15 cellular contexts compared by ENCODE assay signal in the genomic region with DNA sequence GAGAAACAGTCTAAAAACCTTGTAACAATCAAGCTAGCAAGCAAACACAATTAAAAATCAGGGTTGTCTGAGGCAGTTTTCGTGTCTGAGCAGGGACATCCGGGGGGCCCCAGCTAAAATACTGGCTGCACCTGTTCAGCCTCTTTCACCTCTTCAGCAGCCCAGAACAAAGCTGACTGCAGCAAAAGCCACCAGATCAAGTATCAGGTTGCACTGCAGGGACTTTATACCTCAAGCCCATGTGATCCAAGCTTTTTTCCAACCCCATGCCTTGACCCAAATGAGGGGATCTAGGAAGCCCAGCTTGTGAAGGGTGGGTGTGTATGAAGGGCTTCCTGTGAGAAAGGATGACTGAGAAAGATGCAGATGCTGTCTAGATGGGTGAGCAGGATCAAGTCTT.
DNase-seq lines count a peak whose midpoint lies in the region; ATAC-seq, FAIRE-seq and TF ChIP-seq lines count a peak whose summit lies in the region.
"Had no signal": no experiment of that assay in that cellular context is flagged by ENCODE, and none has a peak within 500 bp of the region (broad histone marks: within the 10 kb centered on the region; RNA-seq: fewer than 3 reads in every experiment).

No MANE protein-coding gene starts in this region.

- H3K36me3 Mint-ChIP-seq in activated T-cell treated with anti-CD3 and anti-CD28 coated beads, Interleukin-2, amount 50 U/mL, for 72 hours (ENCODE audit: insufficient read depth in 2 of 2) = peaks cover 0 to 3% of the 10 kb centered on the region in 2 donors

- TF ChIP-seq CTCF in GM12878 (IDR thresholded peaks at IDR 0.05 in 2 of 3, conservative IDR thresholded peaks at IDR 0.05 in 1 of 3; ENCODE audit: control insufficient read depth in 2 of 3, extremely low read depth in 1 of 3, insufficient read depth in 1 of 3, low read depth in 3 of 3, low read length in 3 of 3) = no peak
- TF ChIP-seq CTCF in psoas muscle (IDR thresholded peaks at IDR 0.05) = no peak

- ATAC-seq in HG02678 (IDR thresholded peaks at IDR 0.05; ENCODE audit: unreplicated experiment) (peak; percentile 43), GM12878 (peak; percentile 40), psoas muscle (peak; percentile 44 to 69 (median 54)), GM21381 (IDR thresholded peaks at IDR 0.05; ENCODE audit: unreplicated experiment) (no peak), HG02610 (IDR thresholded peaks at IDR 0.05; ENCODE audit: unreplicated experiment) (no peak)
- no peak for ATAC-seq in activated T-cell treated with anti-CD3 and anti-CD28 coated beads, Interleukin-2, amount 50 U/mL, for 72 hours (replicated peaks in 1 of 2)

- H3K4me3 Mint-ChIP-seq in activated T-cell treated with anti-CD3 and anti-CD28 coated beads, Interleukin-2, amount 50 U/mL, for 72 hours = no peak overlapping the region
- H3K4me3 Mint-ChIP-seq: CD4-positive, CD25-positive, alpha-beta regulatory T cell; memory B cell had no signal

- H2AFZ ChIP-seq in GM12878 (ENCODE audit: control insufficient read depth, low read depth, low read length) = no peak overlapping the region

- no peaks in the 10 kb centered on the region for H3K27me3 ChIP-seq in GM12878 (replicated peaks in 1 of 2; ENCODE audit: control insufficient read depth in 2 of 2, insufficient read depth in 2 of 2, low read length in 1 of 2)
- H3K27me3 ChIP-seq in psoas muscle (ENCODE audit: insufficient read depth in 3 of 3, low read length in 2 of 3) = no peaks in the 10 kb centered on the region

- no peak for TF ChIP-seq POLR2A in GM12878 (IDR thresholded peaks at IDR 0.05; ENCODE audit: low read depth, low read length)

- H3K36me3 ChIP-seq in GM12878 (ENCODE audit: control insufficient read depth in 2 of 2, insufficient read depth in 2 of 2, low read length in 1 of 2) (no peaks in the 10 kb centered on the region), psoas muscle (ENCODE audit: insufficient read depth in 1 of 2, low read depth in 1 of 2) (peaks cover 0 to 2% of the 10 kb centered on the region in 2 donors)

- FAIRE-seq in GM12878 (lab: Jason Lieb, UNC) = no peak

- H4K20me1 ChIP-seq in GM12878 (ENCODE audit: control insufficient read depth, insufficient read depth) = no peaks in the 10 kb centered on the region

- H3K79me2 ChIP-seq in GM12878 (ENCODE audit: control insufficient read depth, insufficient read depth, low read length) = no peaks in the 10 kb centered on the region

- TF ChIP-seq EP300 in GM12878 (IDR thresholded peaks at IDR 0.05; ENCODE audit: borderline replicate concordance in 1 of 2, control insufficient read depth in 1 of 2, low read depth in 2 of 2, low read length in 2 of 2) = no peak

- no peaks in the 10 kb centered on the region for H3K27me3 Mint-ChIP-seq in activated T-cell treated with anti-CD3 and anti-CD28 coated beads, Interleukin-2, amount 50 U/mL, for 72 hours (ENCODE audit: low read depth)
- H3K27me3 Mint-ChIP-seq: CD4-positive, CD25-positive, alpha-beta regulatory T cell; memory B cell had no signal

- H3K9me3 ChIP-seq in GM12878 (replicated peaks; ENCODE audit: control insufficient read depth, insufficient read depth, low read length) (no peaks in the 10 kb centered on the region), psoas muscle (no peaks in the 10 kb centered on the region)

- H3K4me3 ChIP-seq in GM12878 (no peak overlapping the region), psoas muscle (no peak overlapping the region)
- H3K4me3 ChIP-seq: skin epidermis had no signal

- H3K4me1 Mint-ChIP-seq in activated T-cell treated with anti-CD3 and anti-CD28 coated beads, Interleukin-2, amount 50 U/mL, for 72 hours (ENCODE audit: low read depth) = no peaks in the 10 kb centered on the region
- H3K4me1 Mint-ChIP-seq: CD4-positive, CD25-positive, alpha-beta regulatory T cell; memory B cell had no signal

- H3K4me2 ChIP-seq in GM12878 (ENCODE audit: control insufficient read depth, insufficient read depth) = 0 out of 2 replicates have a peak overlapping the region, but pooled peaks have one; percentile 14

- no peak overlapping the region for H3K27ac Mint-ChIP-seq in activated T-cell treated with anti-CD3 and anti-CD28 coated beads, Interleukin-2, amount 50 U/mL, for 72 hours
- H3K27ac Mint-ChIP-seq: CD4-positive, CD25-positive, alpha-beta regulatory T cell; memory B cell had no signal

- H3K9ac ChIP-seq in GM12878 (ENCODE audit: control insufficient read depth, insufficient read depth, low read length) = no peak overlapping the region

- H3K4me1 ChIP-seq in GM12878 (ENCODE audit: control insufficient read depth, insufficient read depth, low read length) (peaks cover 4% of the 10 kb centered on the region; the same call in 1 of the 2 replicates), psoas muscle (peaks cover 30% of the 10 kb centered on the region)

- CTCF ChIA-PET in GM12878 (lab: Yijun Ruan, JAX) = interaction anchor here (0.6 to 3.7 kb wide), 10 partner anchors 9 to 747 kb away, joined by 3 to 23 read pairs (median 4); no protein-coding TSS in a partner anchor

- intact Hi-C loops in GM12878 (cut with micrococcal nuclease; ENCODE audit: unreplicated experiment) = no loop called here
- intact Hi-C loops in psoas muscle (cut with DNase I) = no loop called here

- in situ Hi-C loops in GM12878 (cut with MboI) = no loop called here

- H3K27ac ChIP-seq in GM12878 (ENCODE audit: control insufficient read depth, insufficient read depth) (no peak overlapping the region), psoas muscle (no peak overlapping the region)
- H3K27ac ChIP-seq: skin epidermis had no signal

- no peak for TF ChIP-seq RAD21 in GM12878 (IDR thresholded peaks at IDR 0.05; ENCODE audit: insufficient read depth, low read depth, low read length)

- H3K9me3 Mint-ChIP-seq in activated T-cell treated with anti-CD3 and anti-CD28 coated beads, Interleukin-2, amount 50 U/mL, for 72 hours = peaks cover 0 to 2% of the 10 kb centered on the region in 2 donors
- H3K9me3 Mint-ChIP-seq: CD4-positive, CD25-positive, alpha-beta regulatory T cell; memory B cell had no signal

- BruUV-seq in GM12878 (replicated peaks; lab: Mats Ljungman, UMichigan) = no TSS peak

- SMC1A ChIA-PET in GM12878 (lab: Charles Lee; ENCODE audit: uncharacterized antibody, unreplicated experiment) = interaction anchor here (0.6 to 3.9 kb wide), 16 partner anchors 9 to 357 kb away, joined by 3 to 17 read pairs (median 4); no protein-coding TSS in a partner anchor

- POLR2A ChIA-PET in GM12878 (lab: Charles Lee) = interaction anchor here (0.8 to 2.6 kb wide), 5 partner anchors 12 to 125 kb away, joined by 3 to 9 read pairs (median 4); no protein-coding TSS in a partner anchor

- peak; percentile 52 for DNase-seq in NCI-H345 treated with DMSO at 0.1 percent for 48 hours (lab: John Stamatoyannopoulos, UW; ENCODE audit: unreplicated experiment)
- no peak for DNase-seq in GM12878 (ENCODE audit: low read depth, low spot score)
- DNase-seq in psoas muscle = no peak
- DNase-seq in activated T-cell treated with anti-CD3 and anti-CD28 coated beads, Interleukin-2, amount 50 U/mL, for 72 hours = no peak
- DNase-seq in SW480 (ENCODE audit: low spot score) = no peak
- DNase-seq: activated CD8-positive, alpha-beta memory T cell treated with anti-CD3 and anti-CD28 coated beads for 24 hours; activated gamma-delta T cell treated with Interleukin-2 at 50 U/mL for 16 hours; CD4-positive, CD25-positive, alpha-beta regulatory T cell; occipital lobe; stimulated activated naive CD4-positive, alpha-beta T cell treated with Interleukin-2 at 50 U/mL for 16 hours had no signal

- RAD21 ChIA-PET in GM12878 (lab: Charles Lee; ENCODE audit: unreplicated experiment) = interaction anchor here (1.0 to 3.0 kb wide), 8 partner anchors 12 to 303 kb away, joined by 3 to 14 read pairs (median 7); no protein-coding TSS in a partner anchor

- WGBS in GM12878 (ENCODE audit: insufficient coverage, insufficient replicate concordance, low lambda C conversion rate, missing lambda C conversion rate) = 52% methylated on average over 2 of the region's 2 CpGs
- WGBS in psoas muscle, 3 donors = 23 to 41% (median 30%) methylated on average over 2 of the region's 2 CpGs

TF ChIP-seq in GM12878, 131 proteins besides CTCF, POLR2A, EP300 and RAD21 (continues in another document):
- TF ChIP-seq, protein P1, sequence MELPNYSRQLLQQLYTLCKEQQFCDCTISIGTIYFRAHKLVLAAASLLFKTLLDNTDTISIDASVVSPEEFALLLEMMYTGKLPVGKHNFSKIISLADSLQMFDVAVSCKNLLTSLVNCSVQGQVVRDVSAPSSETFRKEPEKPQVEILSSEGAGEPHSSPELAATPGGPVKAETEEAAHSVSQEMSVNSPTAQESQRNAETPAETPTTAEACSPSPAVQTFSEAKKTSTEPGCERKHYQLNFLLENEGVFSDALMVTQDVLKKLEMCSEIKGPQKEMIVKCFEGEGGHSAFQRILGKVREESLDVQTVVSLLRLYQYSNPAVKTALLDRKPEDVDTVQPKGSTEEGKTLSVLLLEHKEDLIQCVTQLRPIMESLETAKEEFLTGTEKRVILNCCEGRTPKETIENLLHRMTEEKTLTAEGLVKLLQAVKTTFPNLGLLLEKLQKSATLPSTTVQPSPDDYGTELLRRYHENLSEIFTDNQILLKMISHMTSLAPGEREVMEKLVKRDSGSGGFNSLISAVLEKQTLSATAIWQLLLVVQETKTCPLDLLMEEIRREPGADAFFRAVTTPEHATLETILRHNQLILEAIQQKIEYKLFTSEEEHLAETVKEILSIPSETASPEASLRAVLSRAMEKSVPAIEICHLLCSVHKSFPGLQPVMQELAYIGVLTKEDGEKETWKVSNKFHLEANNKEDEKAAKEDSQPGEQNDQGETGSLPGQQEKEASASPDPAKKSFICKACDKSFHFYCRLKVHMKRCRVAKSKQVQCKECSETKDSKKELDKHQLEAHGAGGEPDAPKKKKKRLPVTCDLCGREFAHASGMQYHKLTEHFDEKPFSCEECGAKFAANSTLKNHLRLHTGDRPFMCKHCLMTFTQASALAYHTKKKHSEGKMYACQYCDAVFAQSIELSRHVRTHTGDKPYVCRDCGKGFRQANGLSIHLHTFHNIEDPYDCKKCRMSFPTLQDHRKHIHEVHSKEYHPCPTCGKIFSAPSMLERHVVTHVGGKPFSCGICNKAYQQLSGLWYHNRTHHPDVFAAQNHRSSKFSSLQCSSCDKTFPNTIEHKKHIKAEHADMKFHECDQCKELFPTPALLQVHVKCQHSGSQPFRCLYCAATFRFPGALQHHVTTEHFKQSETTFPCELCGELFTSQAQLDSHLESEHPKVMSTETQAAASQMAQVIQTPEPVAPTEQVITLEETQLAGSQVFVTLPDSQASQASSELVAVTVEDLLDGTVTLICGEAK (IDR thresholded peaks at IDR 0.05; ENCODE audit: borderline replicate concordance) = no peak
- TF ChIP-seq CBX5 (IDR thresholded peaks at IDR 0.05; ENCODE audit: low read depth) (no peak), NFYA (IDR thresholded peaks at IDR 0.05; ENCODE audit: borderline replicate concordance, low read depth, low read length) (no peak), SMARCA5 (IDR thresholded peaks at IDR 0.05) (no peak), YBX1 (IDR thresholded peaks at IDR 0.05) (no peak), BCL11A (IDR thresholded peaks at IDR 0.05; ENCODE audit: low read depth, low read length) (no peak), HCFC1 (IDR thresholded peaks at IDR 0.05; ENCODE audit: low read length) (no peak)

Comparison
In these comparisons a context has a peak if more than half of its experiments do, and no peak if none do; other contexts are left out.
1. ATAC-seq: peak in HG02678 (single experiment), GM12878 (single experiment) and psoas muscle (4 of 4); none in activated T-cell treated with anti-CD3 and anti-CD28 coated beads, Interleukin-2, amount 50 U/mL, for 72 hours (0 of 2), GM21381 (single experiment) and HG02610 (single experiment).